Comparison of ENCODE assay signal across 1 cellular context in genomic region chr2:109473006-109473380, GRCh38.
TF ChIP-seq lines count a peak whose summit lies in the region.

No MANE protein-coding gene starts in this region.

TF ChIP-seq in SK-N-SH, 30 proteins besides CTCF, POLR2A, EP300 and RAD21 (continued from another document):
- TF ChIP-seq ZBTB33 (IDR thresholded peaks at IDR 0.05; ENCODE audit: borderline replicate concordance, low read depth) (no peak), EZH2phosphoT487 (IDR thresholded peaks at IDR 0.05; ENCODE audit: borderline replicate concordance, low read depth) (no peak)
